Comparison of ENCODE assay signal across 12 cellular contexts in genomic region chr4:38681283-38682066, GRCh38. TPM values are rescaled to one million over a fixed set of nuclear protein-coding genes. Genes with fewer than 3 reads are reported as not detected.
A peak's percentile ranks its signal among the peaks of the same experiment; 100 is the strongest.
DNase-seq lines count a peak whose midpoint lies in the region; ATAC-seq and TF ChIP-seq lines count a peak whose summit lies in the region.
"Had no signal": no experiment of that assay in that cellular context is flagged by ENCODE, and none has a peak within 500 bp of the region (broad histone marks: within the 10 kb centered on the region; RNA-seq: fewer than 3 reads in every experiment).

No MANE protein-coding gene starts in this region.

- peaks cover 14% of the 10 kb centered on the region for H3K36me3 Mint-ChIP-seq in activated CD8-positive, alpha-beta T cell treated with anti-CD3 and anti-CD28 coated beads for 36 hours (ENCODE audit: low read depth)
- peaks cover 13% of the 10 kb centered on the region for H3K36me3 Mint-ChIP-seq in activated CD8-positive, alpha-beta T cell treated with anti-CD3 and anti-CD28 coated beads, Interleukin-2, amount 10 ng/mL, durations not matched to agents 7 days and 5 days (ENCODE audit: low read depth)

- TF ChIP-seq EP300 in suprapubic skin (IDR thresholded peaks at IDR 0.05) = no peak

- TF ChIP-seq CTCF in activated CD8-positive, alpha-beta T cell treated with anti-CD3 and anti-CD28 coated beads for 36 hours (IDR thresholded peaks at IDR 0.05) = no peak
- TF ChIP-seq CTCF in cardiac fibroblast (IDR thresholded peaks at IDR 0.05; ENCODE audit: low read depth, low read length) (no peak), suprapubic skin (IDR thresholded peaks at IDR 0.05) (no peak)

- POLR2A ChIA-PET in activated CD8-positive, alpha-beta T cell treated with anti-CD3 and anti-CD28 coated beads for 36 hours (lab: Charles Lee) = no interaction called here
- POLR2A ChIA-PET in activated CD8-positive, alpha-beta T cell treated with anti-CD3 and anti-CD28 coated beads, Interleukin-2, amount 10 ng/mL, durations not matched to agents 7 days and 5 days (lab: Charles Lee) = no interaction called here

- intact Hi-C loops in activated CD8-positive, alpha-beta T cell treated with anti-CD3 and anti-CD28 coated beads for 36 hours (cut with micrococcal nuclease) = loop anchor here (5.0 kb wide), 1 partner anchor 51 kb away; no protein-coding TSS in a partner anchor

- no peak for TF ChIP-seq POLR2A in suprapubic skin (IDR thresholded peaks at IDR 0.05)
- no peak for TF ChIP-seq POLR2A in GM18505 (IDR thresholded peaks at IDR 0.05; ENCODE audit: borderline replicate concordance, extremely low read depth, insufficient read depth, insufficient read length)

- H3K9me3 ChIP-seq in suprapubic skin = no peaks in the 10 kb centered on the region
- H3K9me3 ChIP-seq: lower lobe of right lung had no signal

- peak overlapping the region; percentile 42 for H3K27ac ChIP-seq in suprapubic skin
- H3K27ac ChIP-seq: 22Rv1, lower lobe of right lung had no signal

- H3K4me3 ChIP-seq in cardiac fibroblast (replicated peaks in 1 of 2; ENCODE audit: low read depth in 2 of 2, low read length in 2 of 2) (no peak overlapping the region), suprapubic skin (no peak overlapping the region)
- H3K4me3 ChIP-seq: lower lobe of right lung had no signal

- no peak for ATAC-seq in activated CD8-positive, alpha-beta T cell treated with anti-CD3 and anti-CD28 coated beads for 36 hours
- ATAC-seq in activated CD8-positive, alpha-beta T cell treated with anti-CD3 and anti-CD28 coated beads, Interleukin-2, amount 10 ng/mL, durations not matched to agents 7 days and 5 days = no peak
- peak; percentile 7 for ATAC-seq in left lobe of liver
- no peak for ATAC-seq in GM18505 (IDR thresholded peaks at IDR 0.05; ENCODE audit: unreplicated experiment)
- ATAC-seq: activated CD4-positive, CD25-positive, alpha-beta regulatory T cell treated with anti-CD3 and anti-CD28 coated beads, Interleukin-2, amount 50 U/mL, for 24 hours had no signal

- 53% methylated on average over 12 of the region's 12 CpGs for WGBS in suprapubic skin

- peaks cover 84% of the 10 kb centered on the region for H3K4me1 ChIP-seq in suprapubic skin

- no peak for DNase-seq in activated CD8-positive, alpha-beta T cell treated with anti-CD3 and anti-CD28 coated beads for 36 hours
- DNase-seq in activated CD8-positive, alpha-beta T cell treated with anti-CD3 and anti-CD28 coated beads, Interleukin-2, amount 10 ng/mL, durations not matched to agents 7 days and 5 days = no peak
- DNase-seq in cardiac fibroblast (ENCODE audit: low read depth in 2 of 2) = peak; percentile 50 to 89
- DNase-seq in left lobe of liver (ENCODE audit: low spot score) = no peak
- no peak for DNase-seq in suprapubic skin (ENCODE audit: low spot score in 2 of 2)
- no peak for DNase-seq in NCI-H1417 (lab: John Stamatoyannopoulos, UW)
- no peak for DNase-seq in DMS153 (lab: John Stamatoyannopoulos, UW)
- DNase-seq: head of caudate nucleus, lower lobe of right lung had no signal

- H3K27me3 Mint-ChIP-seq in activated CD8-positive, alpha-beta T cell treated with anti-CD3 and anti-CD28 coated beads for 36 hours = no peaks in the 10 kb centered on the region
- no peaks in the 10 kb centered on the region for H3K27me3 Mint-ChIP-seq in activated CD8-positive, alpha-beta T cell treated with anti-CD3 and anti-CD28 coated beads, Interleukin-2, amount 10 ng/mL, durations not matched to agents 7 days and 5 days (ENCODE audit: low read depth)

- H3K27me3 ChIP-seq in suprapubic skin = no peaks in the 10 kb centered on the region

- peak overlapping the region; percentile 69 for H3K27ac Mint-ChIP-seq in activated CD8-positive, alpha-beta T cell treated with anti-CD3 and anti-CD28 coated beads for 36 hours
- no peak overlapping the region for H3K27ac Mint-ChIP-seq in activated CD8-positive, alpha-beta T cell treated with anti-CD3 and anti-CD28 coated beads, Interleukin-2, amount 10 ng/mL, durations not matched to agents 7 days and 5 days

- H3K4me1 Mint-ChIP-seq in activated CD8-positive, alpha-beta T cell treated with anti-CD3 and anti-CD28 coated beads for 36 hours (ENCODE audit: low read depth) = peaks cover 71% of the 10 kb centered on the region
- H3K4me1 Mint-ChIP-seq in activated CD8-positive, alpha-beta T cell treated with anti-CD3 and anti-CD28 coated beads, Interleukin-2, amount 10 ng/mL, durations not matched to agents 7 days and 5 days (ENCODE audit: low read depth) = peaks cover 35% of the 10 kb centered on the region

- H3K9me3 Mint-ChIP-seq in activated CD8-positive, alpha-beta T cell treated with anti-CD3 and anti-CD28 coated beads for 36 hours = no peaks in the 10 kb centered on the region
- no peaks in the 10 kb centered on the region for H3K9me3 Mint-ChIP-seq in activated CD8-positive, alpha-beta T cell treated with anti-CD3 and anti-CD28 coated beads, Interleukin-2, amount 10 ng/mL, durations not matched to agents 7 days and 5 days (ENCODE audit: insufficient read depth)

- no peak overlapping the region for H3K4me3 Mint-ChIP-seq in activated CD8-positive, alpha-beta T cell treated with anti-CD3 and anti-CD28 coated beads for 36 hours
- no peak overlapping the region for H3K4me3 Mint-ChIP-seq in activated CD8-positive, alpha-beta T cell treated with anti-CD3 and anti-CD28 coated beads, Interleukin-2, amount 10 ng/mL, durations not matched to agents 7 days and 5 days

- peaks cover 31% of the 10 kb centered on the region for H3K36me3 ChIP-seq in suprapubic skin

- CTCF ChIA-PET in activated CD8-positive, alpha-beta T cell treated with anti-CD3 and anti-CD28 coated beads for 36 hours (lab: Charles Lee) = interaction anchor here (0.8 kb wide), 1 partner anchor 502 kb away, joined by 3 read pairs; no protein-coding TSS in a partner anchor
- CTCF ChIA-PET in activated CD8-positive, alpha-beta T cell treated with anti-CD3 and anti-CD28 coated beads, Interleukin-2, amount 10 ng/mL, durations not matched to agents 7 days and 5 days (lab: Charles Lee) = interaction anchor here (1.1 to 1.7 kb wide), 3 partner anchors 152 to 501 kb away, joined by 3 to 4 read pairs (median 4); no protein-coding TSS in a partner anchor

RNA-seq across cellular contexts. Expression of gene KLF3, which starts 17.5 kb away (rescaled TPM):
- total RNA-seq in activated CD8-positive, alpha-beta T cell treated with anti-CD3 and anti-CD28 coated beads for 36 hours = 1 to 10 TPM; 5.5 to 6.0 TPM
- total RNA-seq in activated CD8-positive, alpha-beta T cell treated with anti-CD3 and anti-CD28 coated beads, Interleukin-2, amount 10 ng/mL, durations not matched to agents 7 days and 5 days = 1 to 10 TPM; 8.1 to 8.3 TPM
- 28.6 TPM for total RNA-seq in left lobe of liver
- total RNA-seq in suprapubic skin = 100 to 1,000 TPM; 169 to 240 (median 223) TPM

Comparison
In these comparisons a context has a peak if more than half of its experiments do, and no peak if none do; other contexts are left out.
1. DNase-seq: peak in cardiac fibroblast (2 of 2); none in activated CD8-positive, alpha-beta T cell treated with anti-CD3 and anti-CD28 coated beads for 36 hours (single experiment), activated CD8-positive, alpha-beta T cell treated with anti-CD3 and anti-CD28 coated beads, Interleukin-2, amount 10 ng/mL, durations not matched to agents 7 days and 5 days (single experiment), left lobe of liver (single experiment), suprapubic skin (0 of 2), NCI-H1417 (0 of 3) and DMS153 (single experiment).